Comparison of ENCODE assay signal across 9 cellular contexts in genomic region chr6:166466178-166467122, GRCh38.
DNase-seq lines count a peak whose midpoint lies in the region; ATAC-seq and TF ChIP-seq lines count a peak whose summit lies in the region.
"Had no signal": no experiment of that assay in that cellular context is flagged by ENCODE, and none has a peak within 500 bp of the region (broad histone marks: within the 10 kb centered on the region; RNA-seq: fewer than 3 reads in every experiment).

No MANE protein-coding gene starts in this region.

- POLR2A ChIA-PET in BJ (lab: Charles Lee) = interaction anchor here (0.6 kb wide), 1 partner anchor 265 kb away, joined by 12 read pairs; no protein-coding TSS in a partner anchor

- H3K36me3 ChIP-seq in BJ (ENCODE audit: control insufficient read depth, insufficient read depth, low read length) (peaks cover 4% of the 10 kb centered on the region; the same call in 1 of the 2 replicates), SJCRH30 (no peaks in the 10 kb centered on the region), neuronal stem cell (replicated peaks in 1 of 2; ENCODE audit: control insufficient read depth in 2 of 2, insufficient read depth in 2 of 2, low read length in 2 of 2) (peaks cover 18 to 63% of the 10 kb centered on the region in 2 donors)

- no peaks in the 10 kb centered on the region for H3K9me3 Mint-ChIP-seq in nephron progenitor cell

- H3K27ac ChIP-seq in SJCRH30 = no peak overlapping the region
- no peak overlapping the region for H3K27ac ChIP-seq in neuronal stem cell (replicated peaks; ENCODE audit: low read length)

- H4K8ac ChIP-seq in neuronal stem cell (ENCODE audit: low read depth, low read length) = no peak overlapping the region

- H2BK12ac ChIP-seq in neuronal stem cell (ENCODE audit: low read length) = no peak overlapping the region

- peak; percentile 1; the same call in 1 of the 2 replicates for TF ChIP-seq CTCF in BJ (IDR thresholded peaks at IDR 0.05; ENCODE audit: insufficient read depth, low read depth, low read length)
- TF ChIP-seq CTCF in epithelial cell of esophagus (IDR thresholded peaks at IDR 0.05; ENCODE audit: insufficient read depth, low read depth, low read length, missing control alignments) = no peak
- no peak for TF ChIP-seq CTCF in nephron progenitor cell (IDR thresholded peaks at IDR 0.05)

- no peak overlapping the region for H2AFZ ChIP-seq in neuronal stem cell (ENCODE audit: low read length)

- peaks cover 27% of the 10 kb centered on the region for H3K4me1 Mint-ChIP-seq in nephron progenitor cell

- H3K23ac ChIP-seq in neuronal stem cell (ENCODE audit: low read depth, low read length, poor library complexity) = no peak overlapping the region

- H3K79me1 ChIP-seq in neuronal stem cell (ENCODE audit: low read depth, low read length) = no peaks in the 10 kb centered on the region

- DNase-seq in BJ (ENCODE audit: low read depth) (peak; percentile 85), M059J (ENCODE audit: low read depth) (peak; percentile 78), epithelial cell of esophagus (ENCODE audit: low read depth) (peak; percentile 59), nephron progenitor cell (no peak), SJCRH30 (no peak), neuronal stem cell (ENCODE audit: low spot score) (no peak)
- no peak for DNase-seq in stimulated activated CD4-positive, alpha-beta T cell treated with anti-CD3 and anti-CD28 coated beads, Interleukin-2, amount 100 ng/mL, for 24 hours

- H3K27me3 ChIP-seq in BJ (ENCODE audit: control insufficient read depth, insufficient read depth, low read length) (no peaks in the 10 kb centered on the region), SJCRH30 (no peaks in the 10 kb centered on the region), neuronal stem cell (ENCODE audit: control insufficient read depth in 3 of 3, insufficient read depth in 3 of 3, low read depth in 1 of 3, low read length in 3 of 3) (no peaks in the 10 kb centered on the region)

- H2BK120ac ChIP-seq in neuronal stem cell (ENCODE audit: low read depth, low read length) = no peak overlapping the region

- no CpG with 5 or more reads among the region's 9 CpGs for WGBS in neuronal stem cell (ENCODE audit: extremely low coverage in 2 of 2, insufficient read length in 2 of 2, insufficient replicate concordance in 1 of 2), 2 donors

- ATAC-seq in HG03460 (IDR thresholded peaks at IDR 0.05; ENCODE audit: unreplicated experiment) = no peak

- H2BK5ac ChIP-seq in neuronal stem cell (ENCODE audit: low read length) = no peak overlapping the region

- no peak overlapping the region for H2BK15ac ChIP-seq in neuronal stem cell (ENCODE audit: low read length)

- H2AK5ac ChIP-seq in neuronal stem cell (ENCODE audit: low read depth, low read length) = no peak overlapping the region

- H3K4me1 ChIP-seq in SJCRH30 (no peaks in the 10 kb centered on the region; the same call in 1 of the 2 replicates), neuronal stem cell (ENCODE audit: control insufficient read depth in 2 of 2, insufficient read depth in 1 of 2, low read depth in 1 of 2, low read length in 2 of 2) (no peaks in the 10 kb centered on the region)

- H3K4me2 ChIP-seq in neuronal stem cell (ENCODE audit: insufficient read depth, low read length, poor library complexity, severe bottlenecking) = no peak overlapping the region

- H4K91ac ChIP-seq in neuronal stem cell (ENCODE audit: low read depth, low read length, poor library complexity) = no peak overlapping the region

- H3K18ac ChIP-seq in neuronal stem cell (ENCODE audit: low read length) = no peak overlapping the region

- H3K36me3 Mint-ChIP-seq in nephron progenitor cell (ENCODE audit: low read depth) = no peaks in the 10 kb centered on the region

- H3K9me3 ChIP-seq in SJCRH30 (replicated peaks) (no peaks in the 10 kb centered on the region), neuronal stem cell (replicated peaks in 1 of 2; ENCODE audit: control insufficient read depth in 2 of 2, insufficient read depth in 1 of 2, low read depth in 1 of 2, low read length in 2 of 2) (no peaks in the 10 kb centered on the region)

- H3K4ac ChIP-seq in neuronal stem cell (ENCODE audit: low read length) = no peak overlapping the region

- CTCF ChIA-PET in BJ (lab: Yijun Ruan, JAX) = interaction anchor here (0.5 to 1.9 kb wide), 5 partner anchors 8 to 671 kb away, joined by 3 to 21 read pairs (median 3); no protein-coding TSS in a partner anchor

- H3K27ac Mint-ChIP-seq in nephron progenitor cell = peak overlapping the region; percentile 46
- H3K27ac Mint-ChIP-seq: activated naive CD8-positive, alpha-beta T cell had no signal

- no peak overlapping the region for H3K4me3 ChIP-seq in BJ (ENCODE audit: low read depth, low read length)
- H3K4me3 ChIP-seq in epithelial cell of esophagus (ENCODE audit: low read length) = no peak overlapping the region
- no peak overlapping the region for H3K4me3 ChIP-seq in SJCRH30
- H3K4me3 ChIP-seq in neuronal stem cell (ENCODE audit: low read length in 2 of 2) = no peak overlapping the region

- H3K27me3 Mint-ChIP-seq in nephron progenitor cell (ENCODE audit: low read depth, poor library complexity) = peaks cover 6% of the 10 kb centered on the region
- H3K27me3 Mint-ChIP-seq: activated naive CD8-positive, alpha-beta T cell had no signal

- H3K4me3 Mint-ChIP-seq in nephron progenitor cell = no peak overlapping the region
- H3K4me3 Mint-ChIP-seq: activated naive CD8-positive, alpha-beta T cell had no signal

- H3K9ac ChIP-seq in neuronal stem cell (ENCODE audit: low read depth, low read length, poor library complexity) = no peak overlapping the region

- H3K14ac ChIP-seq in neuronal stem cell (ENCODE audit: low read length) = no peak overlapping the region

Comparison
In these comparisons a context has a peak if more than half of its experiments do, and no peak if none do; other contexts are left out.
1. DNase-seq: peak in BJ (single experiment), M059J (single experiment) and epithelial cell of esophagus (single experiment); none in nephron progenitor cell (single experiment), SJCRH30 (0 of 2), stimulated activated CD4-positive, alpha-beta T cell treated with anti-CD3 and anti-CD28 coated beads, Interleukin-2, amount 100 ng/mL, for 24 hours (0 of 2) and neuronal stem cell (single experiment).